ENCODE assay signal across 17 cellular contexts in the genomic region with DNA sequence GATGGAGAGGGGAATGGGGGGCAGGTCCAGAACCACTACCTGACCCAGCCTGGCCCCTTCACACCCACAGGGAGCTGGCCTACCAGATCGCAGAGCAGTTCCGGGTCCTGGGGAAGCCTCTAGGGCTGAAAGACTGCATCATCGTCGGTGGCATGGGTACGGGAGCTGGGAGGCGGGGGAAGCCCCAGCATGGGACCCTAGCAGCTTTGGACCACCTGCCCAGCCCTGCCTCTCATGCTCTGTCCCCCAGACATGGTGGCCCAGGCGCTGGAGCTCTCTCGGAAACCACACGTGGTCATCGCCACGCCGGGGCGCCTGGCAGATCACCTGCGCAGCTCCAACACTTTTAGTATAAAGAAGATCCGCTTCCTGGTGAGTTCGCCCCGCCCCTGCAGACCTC. TPM values are rescaled to one million over a fixed set of nuclear protein-coding genes. Genes with fewer than 3 reads are reported as not detected.
DNase-seq lines count a peak whose midpoint lies in the region; ATAC-seq and TF ChIP-seq lines count a peak whose summit lies in the region.
"Had no signal": no experiment of that assay in that cellular context is flagged by ENCODE, and none has a peak within 500 bp of the region (broad histone marks: within the 10 kb centered on the region; RNA-seq: fewer than 3 reads in every experiment).

No MANE protein-coding gene starts in this region.

- no peak for DNase-seq in activated CD4-positive, alpha-beta T cell treated with anti-CD3 and anti-CD28 coated beads, Interleukin-2, amount 10 ng/mL, durations not matched to agents 24 days and 14 days
- DNase-seq in activated CD4-positive, alpha-beta T cell treated with anti-CD3 and anti-CD28 coated beads for 1 hour = no peak
- DNase-seq in GM23338 (ENCODE audit: low spot score) (no peak), neural progenitor cell (ENCODE audit: low spot score) (no peak), NCI-H82 treated with DMSO at 0.1 percent for 48 hours (lab: John Stamatoyannopoulos, UW; ENCODE audit: unreplicated experiment) (no peak), SIG-M5 (lab: John Stamatoyannopoulos, UW) (no peak)
- DNase-seq: amniotic stem cell; C1 segment of cervical spinal cord; DMS53; effector CD4-positive, alpha-beta T cell; head of caudate nucleus; naive thymus-derived CD4-positive, alpha-beta T cell; NCI-H2081 treated with DMSO at 0.1 percent for 48 hours; NCI-H510A treated with DMSO at 0.1 percent for 48 hours had no signal

- H3K9me3 Mint-ChIP-seq in activated CD4-positive, alpha-beta T cell treated with anti-CD3 and anti-CD28 coated beads, Interleukin-2, amount 10 ng/mL, durations not matched to agents 24 days and 14 days = no peaks in the 10 kb centered on the region
- H3K9me3 Mint-ChIP-seq in GM23338 (no peaks in the 10 kb centered on the region; the same call in 2 of the 3 replicates), neural progenitor cell (no peaks in the 10 kb centered on the region)
- H3K9me3 Mint-ChIP-seq in dendritic cell treated with granulocyte-macrophage colony-stimulating factor and Interleukin-4, amounts not matched to agents 40 ng/mL and 50 ng/mL, for 4 days = no peaks in the 10 kb centered on the region
- H3K9me3 Mint-ChIP-seq: naive thymus-derived CD4-positive, alpha-beta T cell had no signal

- peak overlapping the region; percentile 96 for H3K4me3 Mint-ChIP-seq in activated CD4-positive, alpha-beta T cell treated with anti-CD3 and anti-CD28 coated beads, Interleukin-2, amount 10 ng/mL, durations not matched to agents 24 days and 14 days
- H3K4me3 Mint-ChIP-seq in GM23338 (peak overlapping the region; percentile 93; the same call in 2 of the 3 replicates), neural progenitor cell (peak overlapping the region; percentile 91)
- no peak overlapping the region for H3K4me3 Mint-ChIP-seq in dendritic cell treated with granulocyte-macrophage colony-stimulating factor and Interleukin-4, amounts not matched to agents 40 ng/mL and 50 ng/mL, for 4 days

- TF ChIP-seq CTCF in GM23338 (conservative IDR thresholded peaks at IDR 0.05; ENCODE audit: low read depth in 2 of 2) (no peak), neural progenitor cell (IDR thresholded peaks at IDR 0.05) (no peak)

- H3K27ac Mint-ChIP-seq in activated CD4-positive, alpha-beta T cell treated with anti-CD3 and anti-CD28 coated beads, Interleukin-2, amount 10 ng/mL, durations not matched to agents 24 days and 14 days = no peak overlapping the region
- H3K27ac Mint-ChIP-seq in GM23338 (no peak overlapping the region), neural progenitor cell (no peak overlapping the region)
- H3K27ac Mint-ChIP-seq in dendritic cell treated with granulocyte-macrophage colony-stimulating factor and Interleukin-4, amounts not matched to agents 40 ng/mL and 50 ng/mL, for 4 days = peak overlapping the region; percentile 96

- H3K27me3 ChIP-seq in GM23338 (ENCODE audit: insufficient read depth) = no peaks in the 10 kb centered on the region
- no peaks in the 10 kb centered on the region for H3K27me3 ChIP-seq in neural progenitor cell

- ATAC-seq in GM23338 (no peak), HG02970 (IDR thresholded peaks at IDR 0.05; ENCODE audit: low FRiP score, unreplicated experiment) (no peak)
- ATAC-seq: HCT116; naive thymus-derived CD4-positive, alpha-beta T cell had no signal

- peaks cover 24% of the 10 kb centered on the region for H3K4me1 Mint-ChIP-seq in activated CD4-positive, alpha-beta T cell treated with anti-CD3 and anti-CD28 coated beads, Interleukin-2, amount 10 ng/mL, durations not matched to agents 24 days and 14 days
- H3K4me1 Mint-ChIP-seq in GM23338 (peaks cover 9% of the 10 kb centered on the region), neural progenitor cell (peaks cover 19% of the 10 kb centered on the region)
- H3K4me1 Mint-ChIP-seq in dendritic cell treated with granulocyte-macrophage colony-stimulating factor and Interleukin-4, amounts not matched to agents 40 ng/mL and 50 ng/mL, for 4 days (ENCODE audit: low read depth) = peaks cover 38% of the 10 kb centered on the region

- H3K4me1 ChIP-seq in GM23338 (ENCODE audit: insufficient read depth) = 0 out of 2 replicates have a peak, but pooled peaks cover 9% of the 10 kb centered on the region
- H3K4me1 ChIP-seq in neural progenitor cell = peaks cover 3% of the 10 kb centered on the region

- no peaks in the 10 kb centered on the region for H3K9me3 ChIP-seq in neural progenitor cell (ENCODE audit: low read depth)

- H4K20me1 ChIP-seq in GM23338 (replicated peaks; ENCODE audit: insufficient read depth) (peaks cover 3% of the 10 kb centered on the region; the same call in 1 of the 2 replicates), neural progenitor cell (ENCODE audit: low read depth) (peaks cover 3% of the 10 kb centered on the region)

- intact Hi-C loops in activated CD4-positive, alpha-beta T cell treated with anti-CD3 and anti-CD28 coated beads, Interleukin-2, amount 10 ng/mL, durations not matched to agents 24 days and 14 days (cut with micrococcal nuclease) = no loop called here
- intact Hi-C loops in dendritic cell treated with granulocyte-macrophage colony-stimulating factor and Interleukin-4, amounts not matched to agents 40 ng/mL and 50 ng/mL, for 4 days (cut with micrococcal nuclease) = no loop called here

- H3K27me3 Mint-ChIP-seq in activated CD4-positive, alpha-beta T cell treated with anti-CD3 and anti-CD28 coated beads, Interleukin-2, amount 10 ng/mL, durations not matched to agents 24 days and 14 days = no peaks in the 10 kb centered on the region
- H3K27me3 Mint-ChIP-seq in GM23338 (ENCODE audit: insufficient read depth, low read depth, poor library complexity) = peaks cover 12% of the 10 kb centered on the region
- no peaks in the 10 kb centered on the region for H3K27me3 Mint-ChIP-seq in dendritic cell treated with granulocyte-macrophage colony-stimulating factor and Interleukin-4, amounts not matched to agents 40 ng/mL and 50 ng/mL, for 4 days
- H3K27me3 Mint-ChIP-seq in neural progenitor cell (ENCODE audit: insufficient read depth, low read depth) = peaks cover 10% of the 10 kb centered on the region

- H3F3A ChIP-seq in GM23338 (replicated peaks; ENCODE audit: low read depth) = 0 out of 2 replicates have a peak, but pooled peaks cover 3% of the 10 kb centered on the region
- H3F3A ChIP-seq in neural progenitor cell (ENCODE audit: low read depth) = no peaks in the 10 kb centered on the region

- H3K4me2 ChIP-seq in GM23338 = no peak overlapping the region
- no peak overlapping the region for H3K4me2 ChIP-seq in neural progenitor cell

- H3K9ac ChIP-seq in neural progenitor cell = no peak overlapping the region

- H3K4me3 ChIP-seq in GM23338 (no peak overlapping the region), neural progenitor cell (no peak overlapping the region)

- H3K79me2 ChIP-seq in GM23338 (replicated peaks; ENCODE audit: insufficient read depth) = peaks cover 37% of the 10 kb centered on the region
- peaks cover 35% of the 10 kb centered on the region for H3K79me2 ChIP-seq in neural progenitor cell (ENCODE audit: low read depth)

- H2AFZ ChIP-seq in GM23338 = no peak overlapping the region
- H2AFZ ChIP-seq in neural progenitor cell (replicated peaks) = no peak overlapping the region

- peaks cover 57% of the 10 kb centered on the region for H3K36me3 Mint-ChIP-seq in activated CD4-positive, alpha-beta T cell treated with anti-CD3 and anti-CD28 coated beads, Interleukin-2, amount 10 ng/mL, durations not matched to agents 24 days and 14 days (ENCODE audit: low read depth)
- peaks cover 57% of the 10 kb centered on the region for H3K36me3 Mint-ChIP-seq in GM23338 (ENCODE audit: low read depth)
- H3K36me3 Mint-ChIP-seq in dendritic cell treated with granulocyte-macrophage colony-stimulating factor and Interleukin-4, amounts not matched to agents 40 ng/mL and 50 ng/mL, for 4 days (ENCODE audit: low read depth) = peaks cover 90% of the 10 kb centered on the region
- H3K36me3 Mint-ChIP-seq in neural progenitor cell = peaks cover 8% of the 10 kb centered on the region

- no peaks in the 10 kb centered on the region for H3K9me2 ChIP-seq in GM23338 (ENCODE audit: insufficient read depth)

- H3K27ac ChIP-seq in GM23338 (ENCODE audit: low read depth) (no peak overlapping the region), neural progenitor cell (no peak overlapping the region)

- H3K36me3 ChIP-seq in GM23338 (ENCODE audit: insufficient read depth) (no peaks in the 10 kb centered on the region; the same call in 1 of the 2 replicates), neural progenitor cell (no peaks in the 10 kb centered on the region)

RNA-seq across cellular contexts. Expression of a gene that starts 2.1 kb away (rescaled TPM):
- 93.2 and 94.9 TPM in 2 replicates for total RNA-seq in activated CD4-positive, alpha-beta T cell treated with anti-CD3 and anti-CD28 coated beads, Interleukin-2, amount 10 ng/mL, durations not matched to agents 24 days and 14 days
- 49.6 and 75.3 TPM in 2 replicates for total RNA-seq in GM23338 (2014; rRNA removed; shearing (Covaris generic))
- polyA plus RNA-seq in GM23338 (2016; fragmentation: Nextera tagmentation; extraction: Ambion mirVana) = 40.2 and 44.2 TPM in 2 replicates
- 19.9 and 23.4 TPM in 2 replicates for total RNA-seq in neural progenitor cell (ENCODE audit: low replicate concordance)

RNA-seq across cellular contexts. Expression of a gene that starts 2.4 kb away (rescaled TPM):
- 206 and 231 TPM in 2 replicates for total RNA-seq in activated CD4-positive, alpha-beta T cell treated with anti-CD3 and anti-CD28 coated beads, Interleukin-2, amount 10 ng/mL, durations not matched to agents 24 days and 14 days
- 235 and 263 TPM in 2 replicates for total RNA-seq in GM23338 (2014; rRNA removed; shearing (Covaris generic))
- 263 and 269 TPM in 2 replicates for polyA plus RNA-seq in GM23338 (2016; fragmentation: Nextera tagmentation; extraction: Ambion mirVana)
- total RNA-seq in neural progenitor cell (ENCODE audit: low replicate concordance) = 95.2 and 225 TPM in 2 replicates

RNA-seq across cellular contexts. Expression of a gene that starts 19.4 kb away (rescaled TPM):
- total RNA-seq in activated CD4-positive, alpha-beta T cell treated with anti-CD3 and anti-CD28 coated beads, Interleukin-2, amount 10 ng/mL, durations not matched to agents 24 days and 14 days = 1.3 and 1.4 TPM in 2 replicates
- 23.5 and 38.4 TPM in 2 replicates for total RNA-seq in GM23338 (2014; rRNA removed; shearing (Covaris generic))
- 16.7 and 18.0 TPM in 2 replicates for polyA plus RNA-seq in GM23338 (2016; fragmentation: Nextera tagmentation; extraction: Ambion mirVana)
- 28.2 and 66.9 TPM in 2 replicates for total RNA-seq in neural progenitor cell (ENCODE audit: low replicate concordance)
- polyA plus RNA-seq: naive thymus-derived CD4-positive, alpha-beta T cell had no signal

RNA-seq across cellular contexts. Expression of a gene that starts 25.6 kb away (rescaled TPM):
- total RNA-seq in activated CD4-positive, alpha-beta T cell treated with anti-CD3 and anti-CD28 coated beads, Interleukin-2, amount 10 ng/mL, durations not matched to agents 24 days and 14 days = 0.14 and 0.23 TPM in 2 replicates
- 11.1 and 11.7 TPM in 2 replicates for total RNA-seq in GM23338 (2014; rRNA removed; shearing (Covaris generic))
- 12.2 and 15.9 TPM in 2 replicates for polyA plus RNA-seq in GM23338 (2016; fragmentation: Nextera tagmentation; extraction: Ambion mirVana)
- 1.9 and 7.6 TPM in 2 replicates for total RNA-seq in neural progenitor cell (ENCODE audit: low replicate concordance)
- total RNA-seq: naive thymus-derived CD4-positive, alpha-beta T cell had no signal
- polyA plus RNA-seq: naive thymus-derived CD4-positive, alpha-beta T cell had no signal

Comparison
In these comparisons a context has a peak if more than half of its experiments do, and no peak if none do; other contexts are left out.
1. RNA of a gene that starts 19.4 kb away (total RNA-seq): 23.5 to 38.4 TPM in GM23338 and 28.2 to 66.9 TPM in neural progenitor cell; 1.3 to 1.4 TPM in activated CD4-positive, alpha-beta T cell treated with anti-CD3 and anti-CD28 coated beads, Interleukin-2, amount 10 ng/mL, durations not matched to agents 24 days and 14 days; every median in the first group is over 10 times any median in the second.